8 cellular contexts compared by ENCODE assay signal in genomic region chr5:138352071-138352721, GRCh38. TPM values are rescaled to one million over a fixed set of nuclear protein-coding genes. Genes with fewer than 3 reads are reported as not detected.
DNase-seq lines count a peak whose midpoint lies in the region; ATAC-seq, FAIRE-seq and TF ChIP-seq lines count a peak whose summit lies in the region.

A gene with protein sequence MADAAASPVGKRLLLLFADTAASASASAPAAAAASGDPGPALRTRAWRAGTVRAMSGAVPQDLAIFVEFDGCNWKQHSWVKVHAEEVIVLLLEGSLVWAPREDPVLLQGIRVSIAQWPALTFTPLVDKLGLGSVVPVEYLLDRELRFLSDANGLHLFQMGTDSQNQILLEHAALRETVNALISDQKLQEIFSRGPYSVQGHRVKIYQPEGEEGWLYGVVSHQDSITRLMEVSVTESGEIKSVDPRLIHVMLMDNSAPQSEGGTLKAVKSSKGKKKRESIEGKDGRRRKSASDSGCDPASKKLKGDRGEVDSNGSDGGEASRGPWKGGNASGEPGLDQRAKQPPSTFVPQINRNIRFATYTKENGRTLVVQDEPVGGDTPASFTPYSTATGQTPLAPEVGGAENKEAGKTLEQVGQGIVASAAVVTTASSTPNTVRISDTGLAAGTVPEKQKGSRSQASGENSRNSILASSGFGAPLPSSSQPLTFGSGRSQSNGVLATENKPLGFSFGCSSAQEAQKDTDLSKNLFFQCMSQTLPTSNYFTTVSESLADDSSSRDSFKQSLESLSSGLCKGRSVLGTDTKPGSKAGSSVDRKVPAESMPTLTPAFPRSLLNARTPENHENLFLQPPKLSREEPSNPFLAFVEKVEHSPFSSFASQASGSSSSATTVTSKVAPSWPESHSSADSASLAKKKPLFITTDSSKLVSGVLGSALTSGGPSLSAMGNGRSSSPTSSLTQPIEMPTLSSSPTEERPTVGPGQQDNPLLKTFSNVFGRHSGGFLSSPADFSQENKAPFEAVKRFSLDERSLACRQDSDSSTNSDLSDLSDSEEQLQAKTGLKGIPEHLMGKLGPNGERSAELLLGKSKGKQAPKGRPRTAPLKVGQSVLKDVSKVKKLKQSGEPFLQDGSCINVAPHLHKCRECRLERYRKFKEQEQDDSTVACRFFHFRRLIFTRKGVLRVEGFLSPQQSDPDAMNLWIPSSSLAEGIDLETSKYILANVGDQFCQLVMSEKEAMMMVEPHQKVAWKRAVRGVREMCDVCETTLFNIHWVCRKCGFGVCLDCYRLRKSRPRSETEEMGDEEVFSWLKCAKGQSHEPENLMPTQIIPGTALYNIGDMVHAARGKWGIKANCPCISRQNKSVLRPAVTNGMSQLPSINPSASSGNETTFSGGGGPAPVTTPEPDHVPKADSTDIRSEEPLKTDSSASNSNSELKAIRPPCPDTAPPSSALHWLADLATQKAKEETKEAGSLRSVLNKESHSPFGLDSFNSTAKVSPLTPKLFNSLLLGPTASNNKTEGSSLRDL (N-terminal part only) (plus strand): TSS chr5:138352685. CDS start chr5:138352796, 111 bp downstream.

- DNase-seq in GM13977 (ENCODE audit: low spot score) (peak; percentile 97), NCI-H1694 (lab: John Stamatoyannopoulos, UW) (peak; percentile 72), T-helper 9 cell (peak; percentile 89), astrocyte (ENCODE audit: low read depth) (peak; percentile 59), hepatocyte (ENCODE audit: low spot score) (peak; percentile 93), retinal pigment epithelial cell (ENCODE audit: low read depth) (no peak)

- peaks cover 54% of the 10 kb centered on the region for H3K79me2 ChIP-seq in astrocyte (ENCODE audit: insufficient read depth, low read length)
- peaks cover 43% of the 10 kb centered on the region for H3K79me2 ChIP-seq in hepatocyte

- H2AFZ ChIP-seq in astrocyte (ENCODE audit: low read depth, low read length) (peak within 1 kb of the TSS; percentile 71), hepatocyte (peak within 1 kb of the TSS; percentile 82)

- H3K36me3 ChIP-seq in astrocyte (ENCODE audit: insufficient read depth, low read length) (peaks cover 8% of the 10 kb centered on the region), hepatocyte (replicated peaks; ENCODE audit: insufficient read depth, low read depth) (no peaks in the 10 kb centered on the region)

- peak within 1 kb of the TSS; percentile 92 for H3K4me2 ChIP-seq in astrocyte (ENCODE audit: low read length)
- peak within 1 kb of the TSS; percentile 90 for H3K4me2 ChIP-seq in hepatocyte

- peak within 1 kb of the TSS; percentile 83 for H3K27ac ChIP-seq in astrocyte (ENCODE audit: low read depth, low read length)
- H3K27ac ChIP-seq in hepatocyte, result peak within 1 kb of the TSS; percentile 99

- H3K27me3 Mint-ChIP-seq in astrocyte (ENCODE audit: low read depth, unreplicated experiment), result no peaks in the 10 kb centered on the region

- no peaks in the 10 kb centered on the region for H3K27me3 ChIP-seq in astrocyte (ENCODE audit: insufficient read depth, low read length)
- H3K27me3 ChIP-seq in hepatocyte, result no peaks in the 10 kb centered on the region

- ATAC-seq in HG02870 (IDR thresholded peaks at IDR 0.05; ENCODE audit: unreplicated experiment) (peak; percentile 45), HG03378 (IDR thresholded peaks at IDR 0.05; ENCODE audit: unreplicated experiment) (no peak)

- H3K4me1 Mint-ChIP-seq in astrocyte (ENCODE audit: low read depth, unreplicated experiment), result peaks cover 23% of the 10 kb centered on the region

- H3K36me3 Mint-ChIP-seq in astrocyte (ENCODE audit: low read depth, unreplicated experiment), result peaks cover 28% of the 10 kb centered on the region

- peak within 1 kb of the TSS; percentile 97 for H3K9ac ChIP-seq in astrocyte (ENCODE audit: low read length)

- H3K9me3 ChIP-seq in astrocyte (ENCODE audit: insufficient read depth, low read depth, low read length) (peaks cover 4% of the 10 kb centered on the region), hepatocyte (ENCODE audit: low read depth) (no peaks in the 10 kb centered on the region)

- no peaks in the 10 kb centered on the region for H3K9me2 ChIP-seq in hepatocyte (replicated peaks; ENCODE audit: insufficient read depth)

- no peak for FAIRE-seq in astrocyte (lab: Jason Lieb, UNC)

- H3K27ac Mint-ChIP-seq in astrocyte (ENCODE audit: unreplicated experiment), result peak within 1 kb of the TSS; percentile 92

- peaks cover 59% of the 10 kb centered on the region for H4K20me1 ChIP-seq in astrocyte (ENCODE audit: insufficient read depth, low read length)
- peaks cover 22% of the 10 kb centered on the region for H4K20me1 ChIP-seq in hepatocyte (ENCODE audit: insufficient read depth, poor library complexity, severe bottlenecking)

- WGBS in hepatocyte (ENCODE audit: low lambda C conversion rate, missing lambda C conversion rate), result 15% methylated on average over 14 of the region's 30 CpGs

- H3K9me3 Mint-ChIP-seq in astrocyte (ENCODE audit: unreplicated experiment), result peaks cover 2% of the 10 kb centered on the region

- H3K4me3 ChIP-seq in astrocyte (ENCODE audit: insufficient read depth, low read depth, low read length) (peak within 1 kb of the TSS; percentile 85), hepatocyte (peak within 1 kb of the TSS; percentile 98), retinal pigment epithelial cell (ENCODE audit: low read length) (peak within 1 kb of the TSS; percentile 87)

- peaks cover 29% of the 10 kb centered on the region for H3K4me1 ChIP-seq in astrocyte (ENCODE audit: insufficient read depth, low read length)
- peaks cover 12% of the 10 kb centered on the region for H3K4me1 ChIP-seq in hepatocyte (ENCODE audit: insufficient read depth)

- in situ Hi-C loops in GM13977 (cut with MboI; ENCODE audit: low pct_unique_long_range_greater_than_20kb, low sequenced_read_pairs, unreplicated experiment), result no loop called here

- TF ChIP-seq CTCF in GM13977 (IDR thresholded peaks at IDR 0.05; ENCODE audit: extremely low read depth, insufficient read depth, missing control alignments), result peak; percentile 100
- peak; percentile 95 for TF ChIP-seq CTCF in astrocyte (IDR thresholded peaks at IDR 0.05; ENCODE audit: insufficient read depth, low read depth, low read length)
- TF ChIP-seq CTCF in hepatocyte (IDR thresholded peaks at IDR 0.05; ENCODE audit: poor library complexity), result peak; percentile 99
- peak; percentile 99 for TF ChIP-seq CTCF in retinal pigment epithelial cell (conservative IDR thresholded peaks at IDR 0.05; ENCODE audit: low read depth, low read length)

- H3K4me3 Mint-ChIP-seq in astrocyte (ENCODE audit: unreplicated experiment), result peak within 1 kb of the TSS; percentile 100

RNA-seq across cellular contexts. Expression of the gene that starts here (rescaled TPM):
- total RNA-seq in astrocyte, result 46.6 and 48.6 TPM in 2 replicates
- 56.6 and 67.8 TPM in 2 replicates for total RNA-seq in hepatocyte
- polyA plus RNA-seq in hepatocyte, result 19.0 and 22.1 TPM in 2 replicates
